In the genomic region with DNA sequence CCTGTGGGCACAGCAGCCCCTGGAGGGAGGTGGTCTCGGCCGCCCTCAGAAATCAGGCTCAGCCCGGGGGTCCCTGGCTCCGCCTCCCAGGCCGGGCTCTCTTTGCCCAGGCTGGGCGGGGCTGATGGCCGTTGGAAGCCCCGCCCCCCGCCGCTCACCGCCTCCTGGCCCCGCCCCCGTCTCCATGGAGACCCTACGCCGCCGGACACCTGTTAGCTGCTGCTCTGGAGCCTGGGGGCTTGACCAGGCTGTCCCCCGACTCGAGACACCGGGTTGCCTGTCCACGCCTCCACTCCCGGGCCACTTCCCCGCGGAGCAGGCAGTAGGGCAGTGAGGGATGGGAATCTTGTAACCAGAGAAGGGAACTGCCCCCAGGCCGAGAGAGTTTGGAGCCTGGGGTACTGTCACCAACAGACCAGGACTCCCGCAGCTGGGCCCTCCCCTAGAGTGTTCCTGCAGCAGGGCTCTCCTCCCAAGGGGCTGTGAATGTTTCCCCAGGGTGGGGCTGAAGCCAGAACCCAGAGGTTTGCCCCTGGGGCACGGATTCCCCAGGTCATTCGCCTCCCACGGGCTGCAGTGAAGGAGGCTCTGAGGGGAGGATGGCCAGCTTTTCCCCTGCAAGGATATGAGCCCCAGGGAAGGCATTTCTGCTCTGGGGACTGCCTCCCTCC, we compare ENCODE assay signal across 1 cellular context.
TF ChIP-seq lines count a peak whose summit lies in the region.

No MANE protein-coding gene starts in this region.

TF ChIP-seq in HepG2, 621 proteins besides CTCF, POLR2A, EP300 and RAD21 (continued from another document):
- TF ChIP-seq, protein P1, sequence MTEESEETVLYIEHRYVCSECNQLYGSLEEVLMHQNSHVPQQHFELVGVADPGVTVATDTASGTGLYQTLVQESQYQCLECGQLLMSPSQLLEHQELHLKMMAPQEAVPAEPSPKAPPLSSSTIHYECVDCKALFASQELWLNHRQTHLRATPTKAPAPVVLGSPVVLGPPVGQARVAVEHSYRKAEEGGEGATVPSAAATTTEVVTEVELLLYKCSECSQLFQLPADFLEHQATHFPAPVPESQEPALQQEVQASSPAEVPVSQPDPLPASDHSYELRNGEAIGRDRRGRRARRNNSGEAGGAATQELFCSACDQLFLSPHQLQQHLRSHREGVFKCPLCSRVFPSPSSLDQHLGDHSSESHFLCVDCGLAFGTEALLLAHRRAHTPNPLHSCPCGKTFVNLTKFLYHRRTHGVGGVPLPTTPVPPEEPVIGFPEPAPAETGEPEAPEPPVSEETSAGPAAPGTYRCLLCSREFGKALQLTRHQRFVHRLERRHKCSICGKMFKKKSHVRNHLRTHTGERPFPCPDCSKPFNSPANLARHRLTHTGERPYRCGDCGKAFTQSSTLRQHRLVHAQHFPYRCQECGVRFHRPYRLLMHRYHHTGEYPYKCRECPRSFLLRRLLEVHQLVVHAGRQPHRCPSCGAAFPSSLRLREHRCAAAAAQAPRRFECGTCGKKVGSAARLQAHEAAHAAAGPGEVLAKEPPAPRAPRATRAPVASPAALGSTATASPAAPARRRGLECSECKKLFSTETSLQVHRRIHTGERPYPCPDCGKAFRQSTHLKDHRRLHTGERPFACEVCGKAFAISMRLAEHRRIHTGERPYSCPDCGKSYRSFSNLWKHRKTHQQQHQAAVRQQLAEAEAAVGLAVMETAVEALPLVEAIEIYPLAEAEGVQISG (CRISPR knock-in tag; IDR thresholded peaks at IDR 0.05) = no peak
- TF ChIP-seq, protein P2, sequence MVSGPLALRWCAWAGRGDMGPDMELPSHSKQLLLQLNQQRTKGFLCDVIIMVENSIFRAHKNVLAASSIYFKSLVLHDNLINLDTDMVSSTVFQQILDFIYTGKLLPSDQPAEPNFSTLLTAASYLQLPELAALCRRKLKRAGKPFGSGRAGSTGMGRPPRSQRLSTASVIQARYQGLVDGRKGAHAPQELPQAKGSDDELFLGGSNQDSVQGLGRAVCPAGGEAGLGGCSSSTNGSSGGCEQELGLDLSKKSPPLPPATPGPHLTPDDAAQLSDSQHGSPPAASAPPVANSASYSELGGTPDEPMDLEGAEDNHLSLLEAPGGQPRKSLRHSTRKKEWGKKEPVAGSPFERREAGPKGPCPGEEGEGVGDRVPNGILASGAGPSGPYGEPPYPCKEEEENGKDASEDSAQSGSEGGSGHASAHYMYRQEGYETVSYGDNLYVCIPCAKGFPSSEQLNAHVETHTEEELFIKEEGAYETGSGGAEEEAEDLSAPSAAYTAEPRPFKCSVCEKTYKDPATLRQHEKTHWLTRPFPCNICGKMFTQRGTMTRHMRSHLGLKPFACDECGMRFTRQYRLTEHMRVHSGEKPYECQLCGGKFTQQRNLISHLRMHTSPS (CRISPR knock-in tag; IDR thresholded peaks at IDR 0.05; ENCODE audit: low read depth) = no peak
- TF ChIP-seq GABPB1 (CRISPR knock-in tag; IDR thresholded peaks at IDR 0.05) = no peak
- TF ChIP-seq SRSF9 (IDR thresholded peaks at IDR 0.05; ENCODE audit: borderline replicate concordance, insufficient read depth, low read depth, low read length, poor library complexity, severe bottlenecking) = no peak
- TF ChIP-seq RFX3 (CRISPR knock-in tag; IDR thresholded peaks at IDR 0.05) = peak; percentile 41; the same call in 1 of the 2 replicates
- TF ChIP-seq, protein P3, sequence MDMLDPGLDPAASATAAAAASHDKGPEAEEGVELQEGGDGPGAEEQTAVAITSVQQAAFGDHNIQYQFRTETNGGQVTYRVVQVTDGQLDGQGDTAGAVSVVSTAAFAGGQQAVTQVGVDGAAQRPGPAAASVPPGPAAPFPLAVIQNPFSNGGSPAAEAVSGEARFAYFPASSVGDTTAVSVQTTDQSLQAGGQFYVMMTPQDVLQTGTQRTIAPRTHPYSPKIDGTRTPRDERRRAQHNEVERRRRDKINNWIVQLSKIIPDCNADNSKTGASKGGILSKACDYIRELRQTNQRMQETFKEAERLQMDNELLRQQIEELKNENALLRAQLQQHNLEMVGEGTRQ (IDR thresholded peaks at IDR 0.05; ENCODE audit: low read depth, low read length) = no peak
- TF ChIP-seq, protein P3 (CRISPR knock-in tag; IDR thresholded peaks at IDR 0.05; ENCODE audit: borderline replicate concordance) = no peak
